In the genomic region with DNA sequence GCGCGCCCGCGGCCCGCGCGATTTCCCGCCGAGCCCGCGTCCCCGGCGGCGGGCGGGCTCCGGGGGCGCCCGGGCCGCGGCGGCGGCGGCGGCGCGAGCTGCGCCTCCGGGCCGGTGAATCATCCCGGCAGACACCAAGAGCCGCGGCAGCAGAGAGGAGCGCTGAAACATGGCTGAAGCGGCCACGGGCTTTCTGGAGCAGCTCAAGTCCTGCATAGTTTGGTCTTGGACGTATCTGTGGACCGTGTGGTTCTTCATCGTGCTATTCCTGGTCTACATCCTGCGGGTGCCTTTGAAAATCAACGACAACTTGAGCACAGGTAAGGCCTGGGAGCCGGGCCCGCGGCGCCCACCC, we compare ENCODE assay signal across 8 cellular contexts. TPM values are rescaled to one million over a fixed set of nuclear protein-coding genes. Genes with fewer than 3 reads are reported as not detected.
DNase-seq lines count a peak whose midpoint lies in the region; ATAC-seq and TF ChIP-seq lines count a peak whose summit lies in the region.

Gene ST7, plus strand, starts transcription at position 130 of the 355 bp plus-strand sequence. Its CDS starts 40 bp downstream, at position 170.

- peaks cover 24% of the 10 kb centered on the region for H3K4me1 ChIP-seq in PC-9 (replicated peaks; ENCODE audit: insufficient read depth)

- CTCF ChIA-PET in PC-9 (lab: Charles Lee) = no interaction called here

- DNase-seq in CD1c-positive myeloid dendritic cell (ENCODE audit: extremely low spot score) (peak; percentile 75), PC-9 (peak; percentile 68 to 77), fibroblast of mammary gland (ENCODE audit: low read depth) (peak; percentile 64)
- DNase-seq in activated T-helper 1 cell treated with anti-CD3 and anti-CD28 coated beads, Interleukin-2, amount 50 U/mL, for 16 hours (ENCODE audit: low read depth in 1 of 2, low spot score in 1 of 2) = peak; percentile 28 to 50
- peak; percentile 71 for DNase-seq in natural killer cell treated with Interleukin-12 subunit alpha and Interleukin-12 subunit beta and Interleukin-15 and Interleukin-18, amount 100 ng/mL, for 72 hours (ENCODE audit: low spot score)
- DNase-seq in stimulated activated naive CD4-positive, alpha-beta T cell (lab: John Stamatoyannopoulos, UW) = peak; percentile 36 to 73 (median 60)

- peak within 1 kb of the TSS; percentile 97 for H2AFZ ChIP-seq in PC-9

- H3K4me3 Mint-ChIP-seq in natural killer cell treated with Interleukin-12 subunit alpha and Interleukin-12 subunit beta and Interleukin-15 and Interleukin-18, amount 100 ng/mL, for 72 hours = peak within 1 kb of the TSS; percentile 88

- POLR2A ChIA-PET in PC-9 (lab: Charles Lee; ENCODE audit: unreplicated experiment) = interaction anchor here (0.5 to 0.7 kb wide), 5 partner anchors 17 to 418 kb away, joined by 3 to 17 read pairs (median 4); no protein-coding TSS in a partner anchor

- intact Hi-C loops in PC-9 (cut with micrococcal nuclease; ENCODE audit: unreplicated experiment) = loop anchor here (5.0 kb wide), 2 partner anchors 241 to 281 kb away; partner anchors contain the start of gene MET

- peaks cover 22 to 25% of the 10 kb centered on the region in 2 donors for H3K4me1 Mint-ChIP-seq in natural killer cell treated with Interleukin-12 subunit alpha and Interleukin-12 subunit beta and Interleukin-15 and Interleukin-18, amount 100 ng/mL, for 72 hours (ENCODE audit: low read depth in 2 of 2)

- no peaks in the 10 kb centered on the region for H3K36me3 ChIP-seq in PC-9 (ENCODE audit: low read depth)

- TF ChIP-seq CTCF in PC-9 (conservative IDR thresholded peaks at IDR 0.05) (no peak), fibroblast of mammary gland (conservative IDR thresholded peaks at IDR 0.05; ENCODE audit: control insufficient read depth, insufficient read depth, low read depth, low read length) (no peak)

- H3K27me3 ChIP-seq in PC-9 (ENCODE audit: insufficient read depth, low read depth) = no peaks in the 10 kb centered on the region

- peak within 1 kb of the TSS; percentile 97 for H3K4me2 ChIP-seq in PC-9

- H3K9me3 ChIP-seq in PC-9 (ENCODE audit: insufficient read depth, low read depth) = no peaks in the 10 kb centered on the region

- H3F3A ChIP-seq in PC-9 (ENCODE audit: insufficient read depth, low read depth) = no peaks in the 10 kb centered on the region

- ATAC-seq in GM19372 (IDR thresholded peaks at IDR 0.05; ENCODE audit: low read depth, unreplicated experiment) = peak; percentile 34
- peak; percentile 40 for ATAC-seq in HG03521 (IDR thresholded peaks at IDR 0.05; ENCODE audit: unreplicated experiment)
- peak; percentile 84 to 87 for ATAC-seq in natural killer cell treated with Interleukin-12 subunit alpha and Interleukin-12 subunit beta and Interleukin-15 and Interleukin-18, amount 100 ng/mL, for 72 hours

- H3K79me2 ChIP-seq in PC-9 (ENCODE audit: low read depth) = peaks cover 42% of the 10 kb centered on the region

- H4K20me1 ChIP-seq in PC-9 (ENCODE audit: insufficient read depth) = 0 out of 2 replicates have a peak, but pooled peaks cover 3% of the 10 kb centered on the region

- H3K27ac ChIP-seq in PC-9 = peak within 1 kb of the TSS; percentile 85

- peaks cover 6 to 10% of the 10 kb centered on the region in 2 donors for H3K27me3 Mint-ChIP-seq in natural killer cell treated with Interleukin-12 subunit alpha and Interleukin-12 subunit beta and Interleukin-15 and Interleukin-18, amount 100 ng/mL, for 72 hours

- peak within 1 kb of the TSS; percentile 95 for H3K4me3 ChIP-seq in PC-9
- peak within 1 kb of the TSS; percentile 82 for H3K4me3 ChIP-seq in fibroblast of mammary gland (ENCODE audit: control insufficient read depth, low read depth, low read length)

- no TSS peak for BruUV-seq in PC-9 (replicated peaks; lab: Mats Ljungman, UMichigan)

- no peaks in the 10 kb centered on the region for H3K36me3 Mint-ChIP-seq in natural killer cell treated with Interleukin-12 subunit alpha and Interleukin-12 subunit beta and Interleukin-15 and Interleukin-18, amount 100 ng/mL, for 72 hours

- no peaks in the 10 kb centered on the region for H3K9me2 ChIP-seq in PC-9 (ENCODE audit: insufficient read depth)

- H3K27ac Mint-ChIP-seq in natural killer cell treated with Interleukin-12 subunit alpha and Interleukin-12 subunit beta and Interleukin-15 and Interleukin-18, amount 100 ng/mL, for 72 hours = peak within 1 kb of the TSS; percentile 68 to 82

- H3K9me3 Mint-ChIP-seq in natural killer cell treated with Interleukin-12 subunit alpha and Interleukin-12 subunit beta and Interleukin-15 and Interleukin-18, amount 100 ng/mL, for 72 hours = no peaks in the 10 kb centered on the region

RNA-seq across cellular contexts. Expression of gene ST7, which starts in this region (rescaled TPM):
- 16.3 and 25.8 TPM in 2 replicates for total RNA-seq in PC-9 (2021)
- total RNA-seq in natural killer cell treated with Interleukin-12 subunit alpha and Interleukin-12 subunit beta and Interleukin-15 and Interleukin-18, amount 100 ng/mL, for 72 hours = 1 to 10 TPM; 7.6 to 9.8 TPM

Comparison
In these comparisons a context has a peak if more than half of its experiments do, and no peak if none do; other contexts are left out.
1. Peak in every context shown above with its lines: DNase-seq, ATAC-seq, H3K4me3 ChIP-seq and H3K27ac ChIP-seq.
2. ATAC-seq: peak in every context shown above with its lines; median percentile 86 in natural killer cell treated with Interleukin-12 subunit alpha and Interleukin-12 subunit beta and Interleukin-15 and Interleukin-18, amount 100 ng/mL, for 72 hours; 40 in HG03521; 34 in GM19372.